8 cellular contexts compared by ENCODE assay signal in genomic region chrX:42934020-42934701, GRCh38.
DNase-seq lines count a peak whose midpoint lies in the region; ATAC-seq and TF ChIP-seq lines count a peak whose summit lies in the region.

No MANE protein-coding gene starts in this region.

- H3K27ac Mint-ChIP-seq in T-helper 17 cell (peak overlapping the region; percentile 80), progenitor cell of endocrine pancreas (no peak overlapping the region)
- peak overlapping the region; percentile 31 for H3K27ac Mint-ChIP-seq in stimulated activated naive B cell treated with anti-CD40 and anti-IgM and Interleukin-4, amounts not matched to agents 10 μg/mL and 1 μg/mL and 100 μg/mL, for 72 hours

- peak; percentile 59 for DNase-seq in activated effector memory CD4-positive, alpha-beta T cell treated with anti-CD3 and anti-CD28 coated beads, Interleukin-2, amount 50 U/mL, for 16 hours
- no peak for DNase-seq in activated effector memory CD4-positive, alpha-beta T cell treated with Interleukin-2 at 50 U/mL for 16 hours
- DNase-seq in T-helper 17 cell (no peak), 8988T (no peak), progenitor cell of endocrine pancreas (ENCODE audit: low spot score, unreplicated experiment) (no peak), islet precursor cell (no peak)
- DNase-seq in stimulated activated naive B cell treated with anti-CD40 and anti-IgM and Interleukin-4, amounts not matched to agents 10 μg/mL and 1 μg/mL and 100 μg/mL, for 72 hours, result peak; percentile 51

- H3K4me1 Mint-ChIP-seq in T-helper 17 cell, result peaks cover 15% of the 10 kb centered on the region
- H3K4me1 Mint-ChIP-seq in stimulated activated naive B cell treated with anti-CD40 and anti-IgM and Interleukin-4, amounts not matched to agents 10 μg/mL and 1 μg/mL and 100 μg/mL, for 72 hours, result peaks cover 19 to 36% of the 10 kb centered on the region in 2 donors
- H3K4me1 Mint-ChIP-seq in progenitor cell of endocrine pancreas (ENCODE audit: low read depth), result peaks cover 11% of the 10 kb centered on the region

- no peaks in the 10 kb centered on the region for H3K9me3 ChIP-seq in T-helper 17 cell (ENCODE audit: control insufficient read depth, low read length, poor library complexity, severe bottlenecking)

- peak overlapping the region; percentile 65 for H3K4me3 Mint-ChIP-seq in T-helper 17 cell
- H3K4me3 Mint-ChIP-seq in stimulated activated naive B cell treated with anti-CD40 and anti-IgM and Interleukin-4, amounts not matched to agents 10 μg/mL and 1 μg/mL and 100 μg/mL, for 72 hours, result peak overlapping the region; percentile 44 to 51
- H3K4me3 Mint-ChIP-seq in progenitor cell of endocrine pancreas (ENCODE audit: low read depth), result no peak overlapping the region

- no peak for TF ChIP-seq CTCF in progenitor cell of endocrine pancreas (IDR thresholded peaks at IDR 0.05; ENCODE audit: unreplicated experiment)

- H3K27me3 Mint-ChIP-seq in T-helper 17 cell (no peaks in the 10 kb centered on the region), progenitor cell of endocrine pancreas (no peaks in the 10 kb centered on the region)
- no peaks in the 10 kb centered on the region for H3K27me3 Mint-ChIP-seq in stimulated activated naive B cell treated with anti-CD40 and anti-IgM and Interleukin-4, amounts not matched to agents 10 μg/mL and 1 μg/mL and 100 μg/mL, for 72 hours

- peaks cover 5 to 8% of the 10 kb centered on the region in 2 donors for H3K9me3 Mint-ChIP-seq in stimulated activated naive B cell treated with anti-CD40 and anti-IgM and Interleukin-4, amounts not matched to agents 10 μg/mL and 1 μg/mL and 100 μg/mL, for 72 hours
- peaks cover 6% of the 10 kb centered on the region for H3K9me3 Mint-ChIP-seq in progenitor cell of endocrine pancreas (ENCODE audit: low read depth)

- H3K36me3 Mint-ChIP-seq in T-helper 17 cell (ENCODE audit: low read depth) (peaks cover 4% of the 10 kb centered on the region), progenitor cell of endocrine pancreas (ENCODE audit: insufficient read depth) (no peaks in the 10 kb centered on the region)
- H3K36me3 Mint-ChIP-seq in stimulated activated naive B cell treated with anti-CD40 and anti-IgM and Interleukin-4, amounts not matched to agents 10 μg/mL and 1 μg/mL and 100 μg/mL, for 72 hours, result peaks cover 8 to 11% of the 10 kb centered on the region in 2 donors

- peak; percentile 93 for ATAC-seq in HG03066 (IDR thresholded peaks at IDR 0.05; ENCODE audit: low read depth, unreplicated experiment)
- ATAC-seq in T-helper 17 cell, result peak; percentile 87
- peak; percentile 93 to 94 for ATAC-seq in stimulated activated naive B cell treated with anti-CD40 and anti-IgM and Interleukin-4, amounts not matched to agents 10 μg/mL and 1 μg/mL and 100 μg/mL, for 72 hours (replicated peaks)

Comparison
In these comparisons a context has a peak if more than half of its experiments do, and no peak if none do; other contexts are left out.
1. DNase-seq: peak in activated effector memory CD4-positive, alpha-beta T cell treated with anti-CD3 and anti-CD28 coated beads, Interleukin-2, amount 50 U/mL, for 16 hours (single experiment) and stimulated activated naive B cell treated with anti-CD40 and anti-IgM and Interleukin-4, amounts not matched to agents 10 μg/mL and 1 μg/mL and 100 μg/mL, for 72 hours (single experiment); none in activated effector memory CD4-positive, alpha-beta T cell treated with Interleukin-2 at 50 U/mL for 16 hours (single experiment), T-helper 17 cell (0 of 3), 8988T (single experiment), progenitor cell of endocrine pancreas (single experiment) and islet precursor cell (single experiment).
2. Peak in every context shown above with its lines, with median percentiles within 50 percentile points of each other: ATAC-seq.